ENCODE assay signal across 13 cellular contexts in the genomic region with DNA sequence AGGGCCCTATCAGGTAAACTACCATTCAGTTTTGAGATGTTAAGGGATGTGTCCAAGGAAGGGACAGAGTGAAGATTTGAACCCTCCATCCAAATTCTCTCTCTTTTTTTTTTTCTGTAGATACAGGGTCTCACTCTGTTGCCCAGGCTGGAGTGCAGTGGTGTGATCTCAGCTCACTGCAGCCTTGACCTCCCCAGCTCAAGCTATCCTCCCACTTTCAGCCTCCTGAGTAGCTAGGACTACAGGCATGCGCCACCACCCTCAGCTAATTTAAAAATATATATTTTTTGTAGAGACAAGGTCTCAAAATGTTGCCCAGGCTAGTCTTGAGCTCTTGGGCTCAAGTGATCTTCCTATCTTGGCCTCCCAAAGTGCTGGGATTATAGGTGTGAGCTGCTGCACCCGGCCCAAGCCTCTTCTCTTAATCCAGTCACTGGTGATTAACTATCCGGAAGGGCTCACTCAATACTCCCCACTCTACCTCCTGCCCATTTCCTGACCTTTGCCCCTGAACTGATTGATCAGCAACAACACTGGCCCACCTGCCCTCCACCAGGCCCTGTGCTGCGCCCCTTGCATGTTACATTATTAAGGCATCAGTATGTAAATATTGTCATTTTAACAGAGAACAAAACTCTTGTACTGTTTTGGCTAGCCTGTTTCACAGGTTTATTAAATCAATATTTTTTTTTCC.
DNase-seq lines count a peak whose midpoint lies in the region; ATAC-seq and TF ChIP-seq lines count a peak whose summit lies in the region.
"Had no signal": no experiment of that assay in that cellular context is flagged by ENCODE, and none has a peak within 500 bp of the region (broad histone marks: within the 10 kb centered on the region; RNA-seq: fewer than 3 reads in every experiment).

No MANE protein-coding gene starts in this region.

- WGBS in HUES64, result 38% methylated on average over 2 of the region's 4 CpGs
- WGBS in right lobe of liver (ENCODE audit: insufficient coverage, low coverage, low lambda C conversion rate, missing lambda C conversion rate), result 65% methylated on average over 4 of the region's 4 CpGs
- 57% methylated on average over 4 of the region's 4 CpGs for WGBS in smooth muscle cell (ENCODE audit: low lambda C conversion rate)

- H2AFZ ChIP-seq in smooth muscle cell (ENCODE audit: low read depth) (no peak overlapping the region), PC-3 (ENCODE audit: low read length) (no peak overlapping the region)

- H3K9me3 ChIP-seq in HUES64 (ENCODE audit: insufficient read depth, low read depth, low read length) (no peaks in the 10 kb centered on the region), right lobe of liver (no peaks in the 10 kb centered on the region), smooth muscle cell (replicated peaks; ENCODE audit: low read depth) (no peaks in the 10 kb centered on the region), PC-3 (ENCODE audit: low read length) (no peaks in the 10 kb centered on the region), left ventricle myocardium inferior (replicated peaks) (no peaks in the 10 kb centered on the region)
- H3K9me3 ChIP-seq: SK-N-SH had no signal

- no peak for TF ChIP-seq POLR2A in right lobe of liver (IDR thresholded peaks at IDR 0.05)

- H3K27me3 ChIP-seq in HUES64 (ENCODE audit: insufficient read depth, low read length), result no peaks in the 10 kb centered on the region; the same call in 1 of the 2 replicates
- no peaks in the 10 kb centered on the region for H3K27me3 ChIP-seq in right lobe of liver
- H3K27me3 ChIP-seq in smooth muscle cell (ENCODE audit: low read depth), result no peaks in the 10 kb centered on the region
- H3K27me3 ChIP-seq in PC-3 (ENCODE audit: low read length), result no peaks in the 10 kb centered on the region
- no peaks in the 10 kb centered on the region for H3K27me3 ChIP-seq in left ventricle myocardium inferior (ENCODE audit: low read depth)

- no peaks in the 10 kb centered on the region for H4K20me1 ChIP-seq in smooth muscle cell (ENCODE audit: low read depth)
- no peaks in the 10 kb centered on the region for H4K20me1 ChIP-seq in PC-3 (ENCODE audit: low read length)

- DNase-seq in right lobe of liver (peak in 1 of 3 donors; percentile 27), smooth muscle cell (lab: John Stamatoyannopoulos, UW; ENCODE audit: unreplicated experiment) (no peak), PC-3 (no peak), left ventricle myocardium inferior (no peak)
- DNase-seq: CD8-positive, alpha-beta memory T cell; NCI-H2029 treated with DMSO at 0.1 percent for 48 hours; NCI-H510A; Right ventricle myocardium superior; SK-N-SH had no signal

- CTCF ChIA-PET in PC-3 (lab: Charles Lee), result no interaction called here

- intact Hi-C loops in right lobe of liver (cut with DNase I) (no loop called here), PC-3 (cut with micrococcal nuclease) (loop anchor here (10.0 kb wide), 1 partner anchor 511 kb away; no protein-coding TSS in a partner anchor), left ventricle myocardium inferior (cut with micrococcal nuclease) (no loop called here)

- peaks cover 54% of the 10 kb centered on the region for H3K4me1 ChIP-seq in HUES64 (ENCODE audit: insufficient read depth, low read length)
- peaks cover 0 to 6% (median 0%) of the 10 kb centered on the region in 4 donors for H3K4me1 ChIP-seq in right lobe of liver
- H3K4me1 ChIP-seq in smooth muscle cell (ENCODE audit: low read depth), result peaks cover 38% of the 10 kb centered on the region
- H3K4me1 ChIP-seq in PC-3 (ENCODE audit: insufficient read depth, low read length), result peaks cover 11% of the 10 kb centered on the region
- peaks cover 11% of the 10 kb centered on the region for H3K4me1 ChIP-seq in left ventricle myocardium inferior

- POLR2A ChIA-PET in PC-3 (lab: Charles Lee; ENCODE audit: unreplicated experiment), result no interaction called here

- H3K9ac ChIP-seq in HUES64 (ENCODE audit: low read depth, low read length) (no peak overlapping the region), smooth muscle cell (ENCODE audit: low read depth) (no peak overlapping the region), PC-3 (ENCODE audit: low read length) (no peak overlapping the region)
- H3K9ac ChIP-seq: SK-N-SH had no signal

- H3K79me2 ChIP-seq in smooth muscle cell (ENCODE audit: low read depth) (no peaks in the 10 kb centered on the region), PC-3 (ENCODE audit: low read length) (no peaks in the 10 kb centered on the region)

- H3K9me2 ChIP-seq in PC-3 (replicated peaks; ENCODE audit: low read length), result no peaks in the 10 kb centered on the region
- H3K9me2 ChIP-seq: SK-N-SH had no signal

- BruUV-seq in PC-3 (replicated peaks; lab: Mats Ljungman, UMichigan), result no TSS peak

- H3F3A ChIP-seq in smooth muscle cell (ENCODE audit: low read depth) (peaks cover 25% of the 10 kb centered on the region), PC-3 (ENCODE audit: low read length, unreplicated experiment) (no peaks in the 10 kb centered on the region)

- no peak overlapping the region for H3K4me3 ChIP-seq in HUES64 (ENCODE audit: low read length)
- no peak overlapping the region for H3K4me3 ChIP-seq in right lobe of liver
- no peak overlapping the region for H3K4me3 ChIP-seq in smooth muscle cell
- no peak overlapping the region for H3K4me3 ChIP-seq in PC-3 (ENCODE audit: low read length)
- no peak overlapping the region for H3K4me3 ChIP-seq in left ventricle myocardium inferior

- TF ChIP-seq CTCF in VCaP (conservative IDR thresholded peaks at IDR 0.05), result no peak
- no peak for TF ChIP-seq CTCF in right lobe of liver (IDR thresholded peaks at IDR 0.05)
- no peak for TF ChIP-seq CTCF in smooth muscle cell (IDR thresholded peaks at IDR 0.05; ENCODE audit: borderline replicate concordance, insufficient read depth, poor library complexity, severe bottlenecking)
- TF ChIP-seq CTCF in PC-3 (conservative IDR thresholded peaks at IDR 0.05; ENCODE audit: low read depth, low read length), result no peak
- TF ChIP-seq CTCF in left ventricle myocardium inferior (IDR thresholded peaks at IDR 0.05; ENCODE audit: borderline replicate concordance), result no peak

- H3K36me3 ChIP-seq in HUES64 (ENCODE audit: insufficient read depth, low read length), result no peaks in the 10 kb centered on the region
- H3K36me3 ChIP-seq in right lobe of liver, result no peaks in the 10 kb centered on the region
- H3K36me3 ChIP-seq in smooth muscle cell (ENCODE audit: low read depth), result no peaks in the 10 kb centered on the region
- no peaks in the 10 kb centered on the region for H3K36me3 ChIP-seq in PC-3 (ENCODE audit: low read depth, low read length)
- no peaks in the 10 kb centered on the region for H3K36me3 ChIP-seq in left ventricle myocardium inferior

- ATAC-seq in right lobe of liver (peak in 3 of 4 donors; percentile 44 to 87 (median 54)), HG03097 (IDR thresholded peaks at IDR 0.05; ENCODE audit: low FRiP score, unreplicated experiment) (no peak), PC-3 (no peak)
- ATAC-seq: Panc1 had no signal

- peak overlapping the region; percentile 27; the same call in 1 of the 2 replicates for H3K27ac ChIP-seq in HUES64 (ENCODE audit: low read depth, low read length)
- peak overlapping the region; percentile 98 for H3K27ac ChIP-seq in VCaP
- H3K27ac ChIP-seq in right lobe of liver, result no peak overlapping the region
- peak overlapping the region; percentile 66 for H3K27ac ChIP-seq in smooth muscle cell (ENCODE audit: low read depth)
- H3K27ac ChIP-seq in PC-3 (ENCODE audit: low read length), result no peak overlapping the region
- no peak overlapping the region for H3K27ac ChIP-seq in left ventricle myocardium inferior (replicated peaks)

- peak overlapping the region; percentile 38 for H3K4me2 ChIP-seq in smooth muscle cell
- H3K4me2 ChIP-seq in PC-3 (ENCODE audit: low read length), result no peak overlapping the region

Comparison
In these comparisons a context has a peak if more than half of its experiments do, and no peak if none do; other contexts are left out.
1. H3K27ac ChIP-seq: peak in HUES64 (single experiment), VCaP (single experiment) and smooth muscle cell (single experiment); none in right lobe of liver (0 of 3), PC-3 (single experiment) and left ventricle myocardium inferior (single experiment).
2. ATAC-seq: peak in right lobe of liver (3 of 4); none in HG03097 (single experiment) and PC-3 (single experiment).